33 cellular contexts compared by ENCODE assay signal in the genomic region with DNA sequence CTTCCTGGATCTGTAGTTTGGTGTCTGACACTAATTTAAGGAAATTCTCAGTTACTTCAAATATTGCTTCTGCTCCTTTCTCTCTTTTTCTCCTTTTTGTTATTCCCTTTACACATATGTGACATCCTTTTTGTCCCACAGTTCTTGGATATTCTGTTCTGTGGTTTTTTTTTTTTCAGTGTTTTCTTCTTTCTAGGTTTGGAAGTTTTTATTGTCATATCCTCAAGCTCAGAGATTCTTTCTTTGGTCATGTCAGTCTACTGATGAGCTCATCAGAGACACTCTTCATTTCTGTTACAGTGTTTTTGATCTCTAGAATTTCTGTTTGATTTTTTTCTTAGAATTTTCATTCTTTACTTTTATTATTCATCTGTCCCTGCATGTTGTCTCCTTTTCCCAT.
DNase-seq lines count a peak whose midpoint lies in the region; ATAC-seq, FAIRE-seq and TF ChIP-seq lines count a peak whose summit lies in the region.
"Had no signal": no experiment of that assay in that cellular context is flagged by ENCODE, and none has a peak within 500 bp of the region (broad histone marks: within the 10 kb centered on the region; RNA-seq: fewer than 3 reads in every experiment).

No MANE protein-coding gene starts in this region.

- intact Hi-C loops in K562 (cut with micrococcal nuclease), result no loop called here

- no peaks in the 10 kb centered on the region for H3K36me3 Mint-ChIP-seq in activated T-cell treated with anti-CD3 and anti-CD28 coated beads, Interleukin-2, amount 50 U/mL, for 72 hours (ENCODE audit: insufficient read depth in 2 of 2)
- H3K36me3 Mint-ChIP-seq: CD14-positive monocyte; CD4-positive, alpha-beta memory T cell; CD4-positive, CD25-positive, alpha-beta regulatory T cell; CD8-positive, alpha-beta memory T cell; CD8-positive, alpha-beta T cell had no signal

- POLR2A ChIA-PET in K562 (lab: Yijun Ruan, JAX), result no interaction called here

- no peak overlapping the region for H2AFZ ChIP-seq in K562 (ENCODE audit: low read depth, low read length)

- no peaks in the 10 kb centered on the region for H3K27me3 ChIP-seq in K562 (ENCODE audit: control insufficient read depth in 2 of 2, insufficient read depth in 2 of 2, low read length in 2 of 2)
- H3K27me3 ChIP-seq: BE2C; BLaER1; BLaER1 treated with 17β-estradiol and CSF1 and Interleukin-3, amounts not matched to agents 10 nM and 100 nM had no signal

- no peaks in the 10 kb centered on the region for H3K27me3 Mint-ChIP-seq in activated T-cell treated with anti-CD3 and anti-CD28 coated beads, Interleukin-2, amount 50 U/mL, for 72 hours (ENCODE audit: low read depth)
- H3K27me3 Mint-ChIP-seq: B cell; CD4-positive, alpha-beta memory T cell; CD4-positive, alpha-beta T cell; CD4-positive, CD25-positive, alpha-beta regulatory T cell; CD8-positive, alpha-beta memory T cell had no signal

- ATAC-seq in activated T-cell treated with anti-CD3 and anti-CD28 coated beads, Interleukin-2, amount 50 U/mL, for 72 hours (replicated peaks in 1 of 2), result no peak
- no peak for ATAC-seq in K562
- ATAC-seq: A549; CD8-positive, alpha-beta T cell had no signal

- TF ChIP-seq RAD21 in K562 (CRISPR knock-in tag; conservative IDR thresholded peaks at IDR 0.05 in 1 of 2, IDR thresholded peaks at IDR 0.05 in 1 of 2), result no peak

- no peak for TF ChIP-seq EP300 in K562 (IDR thresholded peaks at IDR 0.05; ENCODE audit: low read length)

- TF ChIP-seq POLR2A in K562 (conservative IDR thresholded peaks at IDR 0.05), result no peak

- H3K9me1 ChIP-seq in K562 (ENCODE audit: control insufficient read depth, insufficient read depth, low read length), result no peaks in the 10 kb centered on the region

- CTCF ChIA-PET in K562 (lab: Yijun Ruan, JAX; ENCODE audit: low intra/inter-chr PET ratio), result no interaction called here

- peaks cover 14% of the 10 kb centered on the region; the same call in 1 of the 2 replicates for H3K9me3 ChIP-seq in K562 (replicated peaks; ENCODE audit: control insufficient read depth, insufficient read depth, low read depth, low read length)
- H3K9me3 ChIP-seq: A549; BE2C; BLaER1; BLaER1 treated with 17β-estradiol and CSF1 and Interleukin-3, amounts not matched to agents 10 nM and 100 nM; Caco-2 had no signal

- no TSS peak for BruUV-seq in K562 (replicated peaks; lab: Mats Ljungman, UMichigan)

- TF ChIP-seq CTCF in K562 (IDR thresholded peaks at IDR 0.05 in 2 of 3, conservative IDR thresholded peaks at IDR 0.05 in 1 of 3; ENCODE audit: insufficient read depth in 2 of 3, low read depth in 1 of 3, low read length in 3 of 3), result no peak

- H3K36me3 ChIP-seq in K562 (ENCODE audit: control insufficient read depth, insufficient read depth, low read length), result no peaks in the 10 kb centered on the region
- H3K36me3 ChIP-seq: BE2C; BLaER1; BLaER1 treated with 17β-estradiol and CSF1 and Interleukin-3, amounts not matched to agents 10 nM and 100 nM had no signal

- peak overlapping the region; percentile 58 for H3K27ac Mint-ChIP-seq in activated T-cell treated with anti-CD3 and anti-CD28 coated beads, Interleukin-2, amount 50 U/mL, for 72 hours
- H3K27ac Mint-ChIP-seq: B cell; CD14-positive monocyte; CD4-positive, alpha-beta memory T cell; CD4-positive, alpha-beta T cell; CD8-positive, alpha-beta memory T cell; CD8-positive, alpha-beta T cell had no signal

- H4K20me1 ChIP-seq in K562 (replicated peaks; ENCODE audit: control insufficient read depth, insufficient read depth, low read length), result no peaks in the 10 kb centered on the region
- H4K20me1 ChIP-seq: BLaER1; BLaER1 treated with 17β-estradiol and CSF1 and Interleukin-3, amounts not matched to agents 10 nM and 100 nM had no signal

- no peak for DNase-seq in activated T-cell treated with anti-CD3 and anti-CD28 coated beads, Interleukin-2, amount 50 U/mL, for 72 hours
- DNase-seq in activated T-cell treated with anti-CD3 and anti-CD28 coated beads for 4 hours, result no peak
- no peak for DNase-seq in K562 (ENCODE audit: extremely low read depth in 1 of 4, low spot score in 3 of 4)
- no peak for DNase-seq in stimulated activated CD4-positive, alpha-beta T cell treated with anti-CD3 and anti-CD28 coated beads, Interleukin-1b, Interleukin-23, amount 100 ng/mL, for 48 hours
- DNase-seq: 8988T; ACHN; AML-193; BE2C; C1 segment of cervical spinal cord; Caco-2; Calu3; CD4-positive, alpha-beta memory T cell; CD4-positive, alpha-beta T cell; CD4-positive, CD25-positive, alpha-beta regulatory T cell; CD8-positive, alpha-beta memory T cell; CD8-positive, alpha-beta T cell; COR-L47; DMS 273 treated with DMSO at 0.1 percent for 48 hours; DMS153; DMS53; DMS79; DMS79 treated with DMSO at 0.1 percent for 48 hours; DND-41; EL had no signal

- H3K9ac ChIP-seq in K562 (ENCODE audit: insufficient read depth in 1 of 2, low read depth in 2 of 2, low read length in 2 of 2), result no peak overlapping the region
- H3K9ac ChIP-seq: BLaER1; BLaER1 treated with 17β-estradiol and CSF1 and Interleukin-3, amounts not matched to agents 10 nM and 100 nM had no signal

- no peaks in the 10 kb centered on the region for H3K79me2 ChIP-seq in K562 (ENCODE audit: control insufficient read depth, insufficient read depth, low read length)

- no peak overlapping the region for H3K4me3 ChIP-seq in K562
- H3K4me3 ChIP-seq: A549; BLaER1; BLaER1 treated with 17β-estradiol and CSF1 and Interleukin-3, amounts not matched to agents 10 nM and 100 nM had no signal

- no peak overlapping the region for H3K27ac ChIP-seq in K562 (ENCODE audit: extremely low read depth, low read depth, low read length)
- H3K27ac ChIP-seq: 22Rv1; A549; BLaER1; BLaER1 treated with 17β-estradiol and CSF1 and Interleukin-3, amounts not matched to agents 10 nM and 100 nM; C4-2B had no signal

- no peaks in the 10 kb centered on the region for H3K4me1 Mint-ChIP-seq in activated T-cell treated with anti-CD3 and anti-CD28 coated beads, Interleukin-2, amount 50 U/mL, for 72 hours (ENCODE audit: low read depth)
- H3K4me1 Mint-ChIP-seq: B cell; CD14-positive monocyte; CD4-positive, alpha-beta memory T cell; CD4-positive, CD25-positive, alpha-beta regulatory T cell; CD8-positive, alpha-beta memory T cell had no signal

- no peak overlapping the region for H3K4me3 Mint-ChIP-seq in activated T-cell treated with anti-CD3 and anti-CD28 coated beads, Interleukin-2, amount 50 U/mL, for 72 hours
- H3K4me3 Mint-ChIP-seq: B cell; CD14-positive monocyte; CD4-positive, alpha-beta memory T cell; CD4-positive, alpha-beta T cell; CD4-positive, CD25-positive, alpha-beta regulatory T cell; CD8-positive, alpha-beta memory T cell; CD8-positive, alpha-beta T cell had no signal

- H3K4me1 ChIP-seq in K562 (replicated peaks in 1 of 2; ENCODE audit: control insufficient read depth in 2 of 2, insufficient read depth in 2 of 2, low read length in 2 of 2), result peaks cover 0 to under 1% of the 10 kb centered on the region in 2 experiments; a peak in 2 of 5 replicates
- H3K4me1 ChIP-seq: A549; BE2C; BLaER1; BLaER1 treated with 17β-estradiol and CSF1 and Interleukin-3, amounts not matched to agents 10 nM and 100 nM had no signal

- in situ Hi-C loops in K562 (cut with MboI), result no loop called here

- FAIRE-seq in K562 (lab: Jason Lieb, UNC), result no peak
- FAIRE-seq: A204.1, A549, D721Med had no signal

- H3K9me3 Mint-ChIP-seq in activated T-cell treated with anti-CD3 and anti-CD28 coated beads, Interleukin-2, amount 50 U/mL, for 72 hours, result no peaks in the 10 kb centered on the region
- H3K9me3 Mint-ChIP-seq: CD8-positive, alpha-beta T cell had no signal

- H3K4me2 ChIP-seq in K562 (ENCODE audit: insufficient read depth, low read length), result no peak overlapping the region
- H3K4me2 ChIP-seq: A549; BLaER1; BLaER1 treated with 17β-estradiol and CSF1 and Interleukin-3, amounts not matched to agents 10 nM and 100 nM had no signal

TF ChIP-seq in K562, 482 proteins besides CTCF, POLR2A, EP300 and RAD21 (continues in another document):
- TF ChIP-seq, protein P1, sequence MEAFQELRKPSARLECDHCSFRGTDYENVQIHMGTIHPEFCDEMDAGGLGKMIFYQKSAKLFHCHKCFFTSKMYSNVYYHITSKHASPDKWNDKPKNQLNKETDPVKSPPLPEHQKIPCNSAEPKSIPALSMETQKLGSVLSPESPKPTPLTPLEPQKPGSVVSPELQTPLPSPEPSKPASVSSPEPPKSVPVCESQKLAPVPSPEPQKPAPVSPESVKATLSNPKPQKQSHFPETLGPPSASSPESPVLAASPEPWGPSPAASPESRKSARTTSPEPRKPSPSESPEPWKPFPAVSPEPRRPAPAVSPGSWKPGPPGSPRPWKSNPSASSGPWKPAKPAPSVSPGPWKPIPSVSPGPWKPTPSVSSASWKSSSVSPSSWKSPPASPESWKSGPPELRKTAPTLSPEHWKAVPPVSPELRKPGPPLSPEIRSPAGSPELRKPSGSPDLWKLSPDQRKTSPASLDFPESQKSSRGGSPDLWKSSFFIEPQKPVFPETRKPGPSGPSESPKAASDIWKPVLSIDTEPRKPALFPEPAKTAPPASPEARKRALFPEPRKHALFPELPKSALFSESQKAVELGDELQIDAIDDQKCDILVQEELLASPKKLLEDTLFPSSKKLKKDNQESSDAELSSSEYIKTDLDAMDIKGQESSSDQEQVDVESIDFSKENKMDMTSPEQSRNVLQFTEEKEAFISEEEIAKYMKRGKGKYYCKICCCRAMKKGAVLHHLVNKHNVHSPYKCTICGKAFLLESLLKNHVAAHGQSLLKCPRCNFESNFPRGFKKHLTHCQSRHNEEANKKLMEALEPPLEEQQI (IDR thresholded peaks at IDR 0.05), result peak; percentile 26; the same call in 1 of the 2 replicates
- TF ChIP-seq MCM7 (IDR thresholded peaks at IDR 0.05), result 0 out of 4 replicates have a peak, but pooled peaks of 1 of the 2 experiments have one; percentile 32
- TF ChIP-seq POLR3A (IDR thresholded peaks at IDR 0.05; ENCODE audit: borderline replicate concordance, extremely low read depth, insufficient read depth, insufficient read length), result no peak
- TF ChIP-seq ZNF277 (CRISPR knock-in tag; IDR thresholded peaks at IDR 0.05; ENCODE audit: borderline replicate concordance), result no peak
- peak; percentile 49; the same call in 1 of the 2 replicates for TF ChIP-seq HLTF (IDR thresholded peaks at IDR 0.05)
- no peak for TF ChIP-seq ZNF77 (CRISPR knock-in tag; IDR thresholded peaks at IDR 0.05)
- TF ChIP-seq GABPB1 (CRISPR knock-in tag; IDR thresholded peaks at IDR 0.05), result no peak
